ENCODE assay signal across 8 cellular contexts in genomic region chr7:101363196-101363733, GRCh38. TPM values are rescaled to one million over a fixed set of nuclear protein-coding genes. Genes with fewer than 3 reads are reported as not detected.
DNase-seq lines count a peak whose midpoint lies in the region; ATAC-seq and TF ChIP-seq lines count a peak whose summit lies in the region.

No MANE protein-coding gene starts in this region.

- H3K18ac ChIP-seq in IMR-90 (ENCODE audit: low read depth, low read length), result no peak overlapping the region
- H3K18ac ChIP-seq in mesendoderm (ENCODE audit: low read length), result peak overlapping the region; percentile 92

- no peak overlapping the region for H2BK120ac ChIP-seq in IMR-90 (ENCODE audit: low read depth, low read length)
- H2BK120ac ChIP-seq in mesendoderm (ENCODE audit: low read depth, low read length), result peak overlapping the region; percentile 90

- H3K4me2 ChIP-seq in IMR-90 (ENCODE audit: low read depth, low read length) (peak overlapping the region; percentile 80), mesendoderm (ENCODE audit: low read length) (peak overlapping the region; percentile 48), MM.1S (ENCODE audit: low read depth, low read length) (no peak overlapping the region)

- H3K27me3 Mint-ChIP-seq in effector memory CD8-positive, alpha-beta T cell, result peaks cover 41 to 48% of the 10 kb centered on the region in 2 donors

- no peak overlapping the region for H3K9ac ChIP-seq in IMR-90 (ENCODE audit: low read depth, low read length)
- peak overlapping the region; percentile 95 for H3K9ac ChIP-seq in mesendoderm (ENCODE audit: low read length)
- H3K9ac ChIP-seq in MM.1S (ENCODE audit: low read length), result no peak overlapping the region

- ATAC-seq in IMR-90 (ENCODE audit: low read depth) (no peak), GM21367 (IDR thresholded peaks at IDR 0.05; ENCODE audit: unreplicated experiment) (no peak)
- ATAC-seq in effector memory CD8-positive, alpha-beta T cell (replicated peaks), result peak; percentile 3

- H3K4me1 ChIP-seq in IMR-90 (ENCODE audit: control insufficient read depth, insufficient read depth, low read length) (no peaks in the 10 kb centered on the region), mesendoderm (ENCODE audit: control insufficient read depth, low read depth, low read length) (no peaks in the 10 kb centered on the region), thymus (ENCODE audit: control insufficient read depth, insufficient read depth, low read length) (no peaks in the 10 kb centered on the region), MM.1S (ENCODE audit: low read length) (no peaks in the 10 kb centered on the region)

- H4K8ac ChIP-seq in IMR-90 (ENCODE audit: low read depth in 2 of 2, low read length in 2 of 2), result no peak overlapping the region
- peak overlapping the region; percentile 31 for H4K8ac ChIP-seq in mesendoderm (ENCODE audit: low read depth, low read length)

- no peaks in the 10 kb centered on the region for H3K9me1 ChIP-seq in IMR-90 (ENCODE audit: insufficient read depth, low read length)

- no peak overlapping the region for H2BK20ac ChIP-seq in IMR-90 (ENCODE audit: low read depth, low read length)

- TF ChIP-seq POLR2A in IMR-90 (IDR thresholded peaks at IDR 0.05; ENCODE audit: low read depth, low read length), result no peak

- H2AK5ac ChIP-seq in IMR-90 (ENCODE audit: low read depth, low read length) (no peak overlapping the region), mesendoderm (ENCODE audit: low read length) (no peak overlapping the region)

- no peaks in the 10 kb centered on the region for H3K9me3 Mint-ChIP-seq in effector memory CD8-positive, alpha-beta T cell

- dilution Hi-C loops in IMR-90 (cut with HindIII; ENCODE audit: low sequenced_read_pairs, unreplicated experiment), result no loop called here

- in situ Hi-C loops in IMR-90 (cut with MboI; ENCODE audit: low sequenced_read_pairs), result loop anchor here (25.0 kb wide), 1 partner anchor 899 kb away; no protein-coding TSS in a partner anchor

- H4K91ac ChIP-seq in IMR-90 (ENCODE audit: insufficient read depth, low read depth, low read length), result no peak overlapping the region

- POLR2A ChIA-PET in IMR-90 (lab: Charles Lee; ENCODE audit: unreplicated experiment), result no interaction called here

- H3K36me3 Mint-ChIP-seq in effector memory CD8-positive, alpha-beta T cell (ENCODE audit: insufficient read depth), result no peaks in the 10 kb centered on the region

- intact Hi-C loops in IMR-90 (cut with micrococcal nuclease), result loop anchor here (5.0 kb wide), 2 partner anchors 144 to 174 kb away; no protein-coding TSS in a partner anchor

- H3K27ac Mint-ChIP-seq in effector memory CD8-positive, alpha-beta T cell, result no peak overlapping the region

- H3K79me1 ChIP-seq in IMR-90 (ENCODE audit: low read depth in 1 of 2, low read length in 2 of 2) (no peaks in the 10 kb centered on the region), mesendoderm (ENCODE audit: low read length) (peaks cover 6% of the 10 kb centered on the region)

- H3K4me1 Mint-ChIP-seq in effector memory CD8-positive, alpha-beta T cell (ENCODE audit: low read depth in 2 of 2), result peaks cover 0 to 5% of the 10 kb centered on the region in 2 donors

- no peak overlapping the region for H2AK9ac ChIP-seq in IMR-90 (replicated peaks; ENCODE audit: low read depth, low read length, poor library complexity)

- H3K4me3 Mint-ChIP-seq in effector memory CD8-positive, alpha-beta T cell, result peak overlapping the region; percentile 63 to 67

- BruUV-seq in IMR-90 (replicated peaks; lab: Mats Ljungman, UMichigan), result no TSS peak

- WGBS in IMR-90 (ENCODE audit: extremely low coverage in 2 of 2, insufficient read length in 1 of 2), 2 experiments, result no CpG with 5 or more reads among the region's 46 CpGs
- no CpG with 5 or more reads among the region's 46 CpGs for WGBS in mesendoderm (ENCODE audit: extremely low coverage, insufficient coverage, low lambda C conversion rate)
- WGBS in thymus, result 3% methylated on average over 46 of the region's 46 CpGs

- H3F3A ChIP-seq in MM.1S (ENCODE audit: insufficient read depth, low read length), result no peaks in the 10 kb centered on the region

- TF ChIP-seq RAD21 in IMR-90 (IDR thresholded peaks at IDR 0.05; ENCODE audit: low read length), result no peak

- H3K27ac ChIP-seq in IMR-90 (ENCODE audit: insufficient read depth, low read length), result no peak overlapping the region
- no peak overlapping the region for H3K27ac ChIP-seq in mesendoderm (ENCODE audit: low read depth, low read length)
- H3K27ac ChIP-seq in thymus (ENCODE audit: low read depth), result no peak overlapping the region
- no peak overlapping the region for H3K27ac ChIP-seq in MM.1S (ENCODE audit: low read length)

- H4K20me1 ChIP-seq in IMR-90 (ENCODE audit: insufficient read depth, low read length) (no peaks in the 10 kb centered on the region), MM.1S (ENCODE audit: insufficient read depth, low read length) (no peaks in the 10 kb centered on the region)

- TF ChIP-seq CTCF in IMR-90 (conservative IDR thresholded peaks at IDR 0.05; ENCODE audit: low read depth, low read length) (no peak), MM.1S (IDR thresholded peaks at IDR 0.05; ENCODE audit: low read length) (no peak)

- CTCF ChIA-PET in IMR-90 (lab: Yijun Ruan, JAX), result no interaction called here

- H2BK15ac ChIP-seq in IMR-90 (ENCODE audit: low read depth, low read length), result no peak overlapping the region
- H2BK15ac ChIP-seq in mesendoderm (replicated peaks; ENCODE audit: low read depth), result no peak overlapping the region

- no peak for DNase-seq in IMR-90
- DNase-seq in effector memory CD8-positive, alpha-beta T cell, result no peak
- no peak for DNase-seq in mesendoderm
- DNase-seq in middle frontal gyrus (ENCODE audit: extremely low spot score, low spot score), result no peak
- no peak for DNase-seq in MM.1S
- no peak for DNase-seq in stimulated activated CD4-positive, alpha-beta T cell treated with anti-CD3 and anti-CD28 coated beads, Interleukin-4, amount 100 ng/mL, for 24 hours

- H3K36me3 ChIP-seq in IMR-90 (ENCODE audit: control insufficient read depth, insufficient read depth, low read length) (no peaks in the 10 kb centered on the region), mesendoderm (ENCODE audit: control insufficient read depth, insufficient read depth, low read length) (no peaks in the 10 kb centered on the region), thymus (ENCODE audit: control insufficient read depth, insufficient read depth) (no peaks in the 10 kb centered on the region), MM.1S (replicated peaks; ENCODE audit: insufficient read depth, low read length) (no peaks in the 10 kb centered on the region)

- no peak overlapping the region for H4K5ac ChIP-seq in IMR-90 (ENCODE audit: low read depth, low read length)
- H4K5ac ChIP-seq in mesendoderm (ENCODE audit: low read length), result no peak overlapping the region

- H3K79me2 ChIP-seq in mesendoderm (ENCODE audit: control insufficient read depth, insufficient read depth, low read length), result peaks cover 21% of the 10 kb centered on the region
- H3K79me2 ChIP-seq in MM.1S (ENCODE audit: low read length), result no peaks in the 10 kb centered on the region

- H3K4ac ChIP-seq in IMR-90 (ENCODE audit: low read depth, low read length), result no peak overlapping the region
- peak overlapping the region; percentile 97 for H3K4ac ChIP-seq in mesendoderm (ENCODE audit: low read depth, low read length)

- H2BK5ac ChIP-seq in IMR-90 (ENCODE audit: low read depth, low read length, poor library complexity, severe bottlenecking), result no peak overlapping the region
- H2BK5ac ChIP-seq in mesendoderm (ENCODE audit: low read length), result no peak overlapping the region

- H3K27me3 ChIP-seq in IMR-90 (ENCODE audit: control insufficient read depth, insufficient read depth, low read length) (peaks cover 36% of the 10 kb centered on the region), mesendoderm (ENCODE audit: insufficient read depth, low read length, poor library complexity) (no peaks in the 10 kb centered on the region), thymus (ENCODE audit: control insufficient read depth, insufficient read depth) (peaks cover 28% of the 10 kb centered on the region), MM.1S (replicated peaks; ENCODE audit: insufficient read depth, low read length) (peaks cover 58% of the 10 kb centered on the region)

- peak overlapping the region; percentile 89 for H2AFZ ChIP-seq in IMR-90 (replicated peaks; ENCODE audit: low read length, poor library complexity)
- no peak overlapping the region for H2AFZ ChIP-seq in MM.1S (ENCODE audit: low read length)

- no peaks in the 10 kb centered on the region for H3K9me2 ChIP-seq in MM.1S (replicated peaks; ENCODE audit: insufficient read depth, low read length)

- H3K4me3 ChIP-seq in IMR-90 (ENCODE audit: insufficient read depth, low read depth, low read length), result peak overlapping the region; percentile 24; the same call in 1 of the 2 replicates
- H3K4me3 ChIP-seq in mesendoderm (ENCODE audit: low read length), result peak overlapping the region; percentile 74
- peak overlapping the region; percentile 36 for H3K4me3 ChIP-seq in thymus (ENCODE audit: low read length)
- no peak overlapping the region for H3K4me3 ChIP-seq in MM.1S (ENCODE audit: low read length)

- no peak overlapping the region for H3K14ac ChIP-seq in IMR-90 (replicated peaks; ENCODE audit: low read depth, low read length)

- H3K56ac ChIP-seq in IMR-90 (ENCODE audit: extremely low read depth, insufficient read depth, low read length) (no peak overlapping the region), mesendoderm (ENCODE audit: low read length) (peak overlapping the region; percentile 99)

- H3K23ac ChIP-seq in IMR-90 (ENCODE audit: low read depth, low read length) (no peak overlapping the region), mesendoderm (ENCODE audit: low read length) (no peak overlapping the region)

- peaks cover 3% of the 10 kb centered on the region; the same call in 1 of the 2 replicates for H3K9me3 ChIP-seq in IMR-90 (ENCODE audit: control insufficient read depth, insufficient read depth, low read length)
- H3K9me3 ChIP-seq in thymus (ENCODE audit: control insufficient read depth), result no peaks in the 10 kb centered on the region
- H3K9me3 ChIP-seq in MM.1S (replicated peaks; ENCODE audit: insufficient read depth, low read length), result no peaks in the 10 kb centered on the region

TF ChIP-seq in IMR-90, 13 proteins besides CTCF, POLR2A, EP300 and RAD21 (continues in another document):
- TF ChIP-seq NFE2L2 (IDR thresholded peaks at IDR 0.05; ENCODE audit: low read depth, low read length) (no peak), CEBPB (IDR thresholded peaks at IDR 0.05; ENCODE audit: low read depth, low read length) (no peak)

RNA-seq across cellular contexts. Expression of gene COL26A1, which starts 0.6 kb away (rescaled TPM):
- total RNA-seq in IMR-90 (2012; rRNA removed), result not detected in 2 replicates
- polyA plus RNA-seq in IMR-90 (2012; rRNA removed) (not detected in 2 replicates), thymus (0.41 TPM)
- polyA plus RNA-seq in IMR-90 (2012; cell fraction: cytosol; rRNA removed), result 0.02 TPM in 1 of 2 replicates, not detected in the other
- polyA plus RNA-seq in IMR-90 (2012; cell fraction: nucleus; rRNA removed; ENCODE audit: low replicate concordance), result 0.02 TPM in 1 of 2 replicates, not detected in the other
- 38.5 TPM for polyA plus RNA-seq in mesendoderm (2013, experiment 1 of 2)
- polyA plus RNA-seq in mesendoderm (2013, experiment 2 of 2), result 40.8 TPM

RNA-seq across cellular contexts. Expression of gene IFT22, which starts 41.7 kb away (rescaled TPM):
- 23.1 and 34.1 TPM in 2 replicates for total RNA-seq in IMR-90 (2012; rRNA removed)
- polyA plus RNA-seq in IMR-90 (2012; rRNA removed) (27.3 and 29.3 TPM in 2 replicates), thymus (19.7 TPM)
- polyA plus RNA-seq in IMR-90 (2012; cell fraction: cytosol; rRNA removed), result 18.4 and 27.6 TPM in 2 replicates
- polyA plus RNA-seq in IMR-90 (2012; cell fraction: nucleus; rRNA removed; ENCODE audit: low replicate concordance), result 3.7 and 10.1 TPM in 2 replicates
- 24.3 TPM for polyA plus RNA-seq in mesendoderm (2013, experiment 1 of 2)
- polyA plus RNA-seq in mesendoderm (2013, experiment 2 of 2), result 23.9 TPM
